17 cellular contexts compared by ENCODE assay signal in the genomic region with DNA sequence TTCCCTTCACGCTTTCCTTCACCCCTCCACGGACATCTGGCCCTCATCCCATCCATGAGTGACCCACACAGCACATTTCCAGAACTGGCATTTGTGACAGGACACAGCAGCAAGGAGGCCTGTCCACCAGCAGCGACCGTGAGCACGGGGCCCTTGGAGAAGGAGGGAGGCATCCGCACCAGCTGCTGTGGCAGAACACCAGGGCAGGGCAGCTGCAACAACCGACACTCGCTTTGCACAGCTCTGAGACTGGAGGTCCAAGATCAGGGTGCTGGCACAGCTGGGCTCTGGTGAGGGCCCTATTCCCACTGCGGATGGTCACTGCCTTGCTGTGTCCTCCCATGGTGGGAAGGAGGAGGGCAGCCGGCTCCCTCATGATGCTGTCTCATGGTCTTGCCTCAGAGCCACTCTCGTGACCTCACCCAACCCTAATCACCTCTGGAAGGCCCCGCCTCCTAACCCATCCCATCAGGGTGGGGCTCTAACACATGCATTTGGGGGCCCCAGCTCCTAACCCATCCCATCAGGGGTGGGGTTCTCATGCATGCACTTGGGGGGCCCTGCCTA. TPM values are rescaled to one million over a fixed set of nuclear protein-coding genes. Genes with fewer than 3 reads are reported as not detected.
"Had no signal": no experiment of that assay in that cellular context is flagged by ENCODE, and none has a peak within 500 bp of the region (broad histone marks: within the 10 kb centered on the region; RNA-seq: fewer than 3 reads in every experiment).

No MANE protein-coding gene starts in this region.

- H3K4me3 ChIP-seq: coronary artery, mucosa of descending colon, prostate gland, testis, vagina had no signal

- DNase-seq: activated CD4-positive, alpha-beta memory T cell treated with anti-CD3 and anti-CD28 coated beads for 36 hours; activated CD4-positive, alpha-beta T cell treated with anti-CD3 and anti-CD28 coated beads for 48 hours; activated naive CD4-positive, alpha-beta T cell treated with Interleukin-2 at 50 U/mL for 16 hours; activated naive CD8-positive, alpha-beta T cell treated with anti-CD3 and anti-CD28 coated beads for 36 hours; activated T-cell treated with anti-CD3 and anti-CD28 coated beads, Interleukin-2, amount 50 U/mL, for 48 hours; foreskin fibroblast; left colon; mesendoderm; mucosa of descending colon; naive B cell; stimulated activated CD4-positive, alpha-beta T cell treated with anti-CD3 and anti-CD28 coated beads, Interleukin-4, amount 100 ng/mL, for 1 hour; stimulated activated naive CD4-positive, alpha-beta T cell; testis had no signal

- H3K9me3 ChIP-seq: mucosa of descending colon, prostate gland, testis, vagina had no signal

- H3K27me3 ChIP-seq: testis, vagina had no signal

- H3K36me3 ChIP-seq: prostate gland, vagina had no signal

- H3K27ac ChIP-seq: coronary artery, prostate gland, testis, vagina had no signal

- H3K4me1 ChIP-seq: prostate gland, testis, vagina had no signal

RNA-seq across cellular contexts. Expression of a gene that starts 36.7 kb away (rescaled TPM):
- polyA plus RNA-seq: keratinocyte had no signal
